13 cellular contexts compared by ENCODE assay signal in genomic region chr7:85074-85945, GRCh38.
DNase-seq lines count a peak whose midpoint lies in the region; ATAC-seq and TF ChIP-seq lines count a peak whose summit lies in the region.
"Had no signal": no experiment of that assay in that cellular context is flagged by ENCODE, and none has a peak within 500 bp of the region (broad histone marks: within the 10 kb centered on the region; RNA-seq: fewer than 3 reads in every experiment).

No MANE protein-coding gene starts in this region.

- peaks cover 12% of the 10 kb centered on the region for H3K27me3 Mint-ChIP-seq in MCF 10A (ENCODE audit: insufficient read depth, unreplicated experiment)
- H3K27me3 Mint-ChIP-seq in CD8-positive, alpha-beta T cell (ENCODE audit: low read depth), result peaks cover 5% of the 10 kb centered on the region
- no peaks in the 10 kb centered on the region for H3K27me3 Mint-ChIP-seq in stimulated activated naive CD8-positive, alpha-beta T cell treated with anti-CD3 and anti-CD28 coated beads, Interleukin-15, amount 100 ng/mL, for 72 hours

- H3K27ac Mint-ChIP-seq in MCF 10A (ENCODE audit: low read depth, unreplicated experiment), result no peak overlapping the region
- H3K27ac Mint-ChIP-seq in CD8-positive, alpha-beta T cell, result no peak overlapping the region
- H3K27ac Mint-ChIP-seq in stimulated activated naive CD8-positive, alpha-beta T cell treated with anti-CD3 and anti-CD28 coated beads, Interleukin-15, amount 100 ng/mL, for 72 hours, result no peak overlapping the region
- H3K27ac Mint-ChIP-seq: mesothelial cell of epicardium had no signal

- no peaks in the 10 kb centered on the region for H3K27me3 ChIP-seq in CD8-positive, alpha-beta T cell (ENCODE audit: insufficient read depth, low read length)
- H3K27me3 ChIP-seq: BE2C, dorsolateral prefrontal cortex had no signal

- no peaks in the 10 kb centered on the region for H3K9me3 Mint-ChIP-seq in MCF 10A (ENCODE audit: unreplicated experiment)
- no peaks in the 10 kb centered on the region for H3K9me3 Mint-ChIP-seq in CD8-positive, alpha-beta T cell
- H3K9me3 Mint-ChIP-seq in stimulated activated naive CD8-positive, alpha-beta T cell treated with anti-CD3 and anti-CD28 coated beads, Interleukin-15, amount 100 ng/mL, for 72 hours, result no peaks in the 10 kb centered on the region
- H3K9me3 Mint-ChIP-seq: mesothelial cell of epicardium had no signal

- H3K36me3 Mint-ChIP-seq in MCF 10A (ENCODE audit: insufficient read depth, unreplicated experiment), result no peaks in the 10 kb centered on the region
- H3K36me3 Mint-ChIP-seq in CD8-positive, alpha-beta T cell, result no peaks in the 10 kb centered on the region
- H3K36me3 Mint-ChIP-seq: mesothelial cell of epicardium had no signal

- POLR2A ChIA-PET in MCF 10A (lab: Yijun Ruan, JAX), result interaction anchor here (0.8 kb wide), 1 partner anchor 64 kb away, joined by 4 read pairs; no protein-coding TSS in a partner anchor
- POLR2A ChIA-PET in CD8-positive, alpha-beta T cell (lab: Charles Lee), result no interaction called here

- DNase-seq in AG08396 (ENCODE audit: low spot score), result peak; percentile 68
- DNase-seq in HK-2 (ENCODE audit: unreplicated experiment), result peak; percentile 42
- DNase-seq in MCF 10A (ENCODE audit: unreplicated experiment), result peak; percentile 42
- peak; percentile 45 for DNase-seq in left lobe of liver (ENCODE audit: low spot score)
- no peak for DNase-seq in CD8-positive, alpha-beta T cell
- DNase-seq in stimulated activated naive CD8-positive, alpha-beta T cell treated with anti-CD3 and anti-CD28 coated beads, Interleukin-15, amount 100 ng/mL, for 72 hours, result no peak
- DNase-seq in stimulated activated naive CD4-positive, alpha-beta T cell (lab: John Stamatoyannopoulos, UW), result no peak
- DNase-seq: BE2C, NCI-H510A treated with DMSO at 0.1 percent for 48 hours had no signal

- no peaks in the 10 kb centered on the region for H3K9me3 ChIP-seq in CD8-positive, alpha-beta T cell (ENCODE audit: low read length)
- H3K9me3 ChIP-seq: BE2C had no signal

- H3K4me3 ChIP-seq in CD8-positive, alpha-beta T cell (ENCODE audit: low read depth, low read length), result no peak overlapping the region
- H3K4me3 ChIP-seq: dorsolateral prefrontal cortex had no signal

- no peak overlapping the region for H3K27ac ChIP-seq in CD8-positive, alpha-beta T cell (ENCODE audit: low read depth, low read length)
- H3K27ac ChIP-seq: dorsolateral prefrontal cortex, KMS-11 had no signal

- no peaks in the 10 kb centered on the region for H3K4me1 ChIP-seq in CD8-positive, alpha-beta T cell (ENCODE audit: insufficient read depth, low read length)
- H3K4me1 ChIP-seq: BE2C had no signal

- H3K36me3 ChIP-seq in CD8-positive, alpha-beta T cell (ENCODE audit: insufficient read depth, low read length), result no peaks in the 10 kb centered on the region
- H3K36me3 ChIP-seq: BE2C had no signal

- intact Hi-C loops in MCF 10A (cut with micrococcal nuclease), result no loop called here
- intact Hi-C loops in CD8-positive, alpha-beta T cell (cut with DNase I, micrococcal nuclease), result no loop called here

- CTCF ChIA-PET in MCF 10A (lab: Yijun Ruan, JAX), result no interaction called here
- CTCF ChIA-PET in CD8-positive, alpha-beta T cell (lab: Charles Lee), result no interaction called here

- H3K4me1 Mint-ChIP-seq in MCF 10A (ENCODE audit: insufficient read depth, unreplicated experiment), result peaks cover 28% of the 10 kb centered on the region
- H3K4me1 Mint-ChIP-seq in CD8-positive, alpha-beta T cell (ENCODE audit: low read depth), result no peaks in the 10 kb centered on the region
- peaks cover 14% of the 10 kb centered on the region for H3K4me1 Mint-ChIP-seq in stimulated activated naive CD8-positive, alpha-beta T cell treated with anti-CD3 and anti-CD28 coated beads, Interleukin-15, amount 100 ng/mL, for 72 hours

- no peak for TF ChIP-seq CTCF in MCF 10A (IDR thresholded peaks at IDR 0.05; ENCODE audit: unreplicated experiment)
- TF ChIP-seq CTCF in CD8-positive, alpha-beta T cell (IDR thresholded peaks at IDR 0.05), result no peak

- H3K4me3 Mint-ChIP-seq in MCF 10A (ENCODE audit: unreplicated experiment), result no peak overlapping the region
- H3K4me3 Mint-ChIP-seq in CD8-positive, alpha-beta T cell, result no peak overlapping the region
- H3K4me3 Mint-ChIP-seq in stimulated activated naive CD8-positive, alpha-beta T cell treated with anti-CD3 and anti-CD28 coated beads, Interleukin-15, amount 100 ng/mL, for 72 hours, result no peak overlapping the region
- H3K4me3 Mint-ChIP-seq: mesothelial cell of epicardium had no signal

- ATAC-seq in left lobe of liver (peak; percentile 35), GM18858 (IDR thresholded peaks at IDR 0.05; ENCODE audit: unreplicated experiment) (no peak)
- no peak for ATAC-seq in CD8-positive, alpha-beta T cell
- ATAC-seq in stimulated activated naive CD8-positive, alpha-beta T cell treated with anti-CD3 and anti-CD28 coated beads, Interleukin-15, amount 100 ng/mL, for 72 hours, result no peak

- no TSS peak for BruUV-seq in MCF 10A (replicated peaks; lab: Mats Ljungman, UMichigan)

Comparison
In these comparisons a context has a peak if more than half of its experiments do, and no peak if none do; other contexts are left out.
1. DNase-seq: peak in AG08396 (single experiment), HK-2 (single experiment), MCF 10A (single experiment) and left lobe of liver (single experiment); none in CD8-positive, alpha-beta T cell (0 of 7), stimulated activated naive CD8-positive, alpha-beta T cell treated with anti-CD3 and anti-CD28 coated beads, Interleukin-15, amount 100 ng/mL, for 72 hours (0 of 2) and stimulated activated naive CD4-positive, alpha-beta T cell (0 of 6).